Comparison of ENCODE assay signal across 8 cellular contexts in the genomic region with DNA sequence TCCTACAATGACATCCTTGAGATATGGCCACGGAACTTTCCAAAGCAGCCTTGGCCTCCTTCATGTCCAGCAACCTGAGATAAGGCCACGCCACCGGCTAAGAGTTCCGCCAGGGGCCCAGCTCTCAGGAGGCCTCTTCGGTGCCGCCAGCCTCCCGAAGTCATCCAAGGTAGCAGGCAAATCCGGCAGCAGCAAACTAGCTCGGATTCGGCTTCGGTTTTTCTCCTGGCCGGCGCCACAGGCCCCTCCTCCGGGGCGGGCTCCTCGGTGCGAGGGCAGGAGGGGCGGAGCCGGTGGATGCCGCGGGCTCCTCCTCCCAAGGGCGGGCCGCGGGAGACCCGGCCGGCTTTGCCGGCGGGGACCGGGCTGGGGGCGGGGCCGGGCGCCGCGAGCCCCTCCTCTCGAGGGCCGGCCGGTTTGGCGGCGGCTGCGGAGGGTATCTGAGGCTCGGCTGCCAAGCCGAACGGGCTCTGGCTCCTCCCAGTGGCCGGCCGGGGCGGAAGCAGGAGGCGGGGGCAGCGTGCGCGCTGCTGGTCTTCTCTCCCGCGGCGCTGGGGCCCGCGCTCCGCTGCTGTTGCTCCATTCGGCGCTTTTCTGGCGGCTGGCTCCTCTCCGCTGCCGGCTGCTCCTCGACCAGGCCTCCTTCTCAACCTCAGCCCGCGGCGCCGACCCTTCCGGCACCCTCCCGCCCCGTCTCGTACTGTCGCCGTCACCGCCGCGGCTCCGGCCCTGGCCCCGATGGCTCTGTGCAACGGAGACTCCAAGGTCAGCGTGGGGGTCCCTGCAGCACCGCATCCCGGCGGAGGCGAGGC. TPM values are rescaled to one million over a fixed set of nuclear protein-coding genes. Genes with fewer than 3 reads are reported as not detected.
DNase-seq lines count a peak whose midpoint lies in the region; ATAC-seq and TF ChIP-seq lines count a peak whose summit lies in the region.

A gene (plus strand): TSS at position 518 of the 812 bp plus-strand sequence. CDS start 221 bp downstream, at position 739.

- peaks cover 10% of the 10 kb centered on the region for H3K4me1 ChIP-seq in osteoblast (ENCODE audit: insufficient read depth, low read length)
- H3K4me1 ChIP-seq in thoracic aorta (ENCODE audit: control insufficient read depth in 1 of 2, low read depth in 2 of 2) = peaks cover 13 to 23% of the 10 kb centered on the region in 2 donors

- ATAC-seq in HG02610 (IDR thresholded peaks at IDR 0.05; ENCODE audit: unreplicated experiment) (peak; percentile 94), SK-N-SH treated with all-trans-retinoic acid at 6 μM for 48 hours (peak; percentile 91), thoracic aorta (ENCODE audit: insufficient number of reproducible peaks, low FRiP score, low read depth) (peak; percentile 89)
- ATAC-seq in activated naive CD4-positive, alpha-beta T cell treated with anti-CD3 and anti-CD28 coated beads, Interleukin-2, amount 50 U/mL, for 72 hours = peak; percentile 89 to 95

- H3K36me3 Mint-ChIP-seq in activated naive CD4-positive, alpha-beta T cell treated with anti-CD3 and anti-CD28 coated beads, Interleukin-2, amount 50 U/mL, for 72 hours = peaks cover 7 to 8% of the 10 kb centered on the region in 2 donors

- H3K36me3 ChIP-seq in osteoblast (ENCODE audit: insufficient read depth, low read length) (no peaks in the 10 kb centered on the region), thoracic aorta (no peaks in the 10 kb centered on the region)

- peaks cover 15% of the 10 kb centered on the region for H4K20me1 ChIP-seq in osteoblast (ENCODE audit: insufficient read depth, low read length)

- peak; percentile 55 for TF ChIP-seq POLR2A in GM10847 (IDR thresholded peaks at IDR 0.05; ENCODE audit: extremely low read depth, insufficient read length)

- H3K9me3 Mint-ChIP-seq in activated naive CD4-positive, alpha-beta T cell treated with anti-CD3 and anti-CD28 coated beads, Interleukin-2, amount 50 U/mL, for 72 hours = no peaks in the 10 kb centered on the region

- peak within 1 kb of the TSS; percentile 96 to 97 for H3K27ac Mint-ChIP-seq in activated naive CD4-positive, alpha-beta T cell treated with anti-CD3 and anti-CD28 coated beads, Interleukin-2, amount 50 U/mL, for 72 hours

- peak within 1 kb of the TSS; percentile 93 for H2AFZ ChIP-seq in osteoblast (ENCODE audit: low read length)

- peak within 1 kb of the TSS; percentile 89 for H3K4me2 ChIP-seq in osteoblast (ENCODE audit: insufficient read depth, low read length)

- peak; percentile 91 for DNase-seq in NCI-H1092 (lab: John Stamatoyannopoulos, UW)
- peak; percentile 97 to 99 for DNase-seq in activated naive CD4-positive, alpha-beta T cell treated with anti-CD3 and anti-CD28 coated beads, Interleukin-2, amount 50 U/mL, for 72 hours (ENCODE audit: low spot score in 2 of 2)
- DNase-seq in glomerular visceral epithelial cell (ENCODE audit: extremely low spot score) = peak; percentile 97
- peak; percentile 99 for DNase-seq in osteoblast (ENCODE audit: insufficient read length, low spot score, missing footprints)
- peak; percentile 62 for DNase-seq in thoracic aorta (ENCODE audit: low spot score)

- H3K4me3 ChIP-seq in osteoblast (ENCODE audit: insufficient read depth, low read length) (peak within 1 kb of the TSS; percentile 94), thoracic aorta (peak within 1 kb of the TSS; percentile 99)

- TF ChIP-seq CTCF in osteoblast (IDR thresholded peaks at IDR 0.05; ENCODE audit: extremely low read depth, low read depth, low read length) (peak; percentile 7), thoracic aorta (IDR thresholded peaks at IDR 0.05) (peak; percentile 47)

- H3K9me3 ChIP-seq in osteoblast (ENCODE audit: low read depth, low read length) = no peaks in the 10 kb centered on the region
- H3K9me3 ChIP-seq in thoracic aorta = no peaks in the 10 kb centered on the region

- H3K27ac ChIP-seq in osteoblast (ENCODE audit: low read depth, low read length) (peak within 1 kb of the TSS; percentile 78), thoracic aorta (peak within 1 kb of the TSS; percentile 96 to 98)

- H3K27me3 ChIP-seq in osteoblast (ENCODE audit: insufficient read depth, low read length) (no peaks in the 10 kb centered on the region), thoracic aorta (replicated peaks; ENCODE audit: insufficient read depth) (no peaks in the 10 kb centered on the region)

- peaks cover 48% of the 10 kb centered on the region for H3K79me2 ChIP-seq in osteoblast (ENCODE audit: insufficient read depth, low read length)

TF ChIP-seq in SK-N-SH treated with all-trans-retinoic acid at 6 μM for 48 hours, 23 proteins besides CTCF, POLR2A, EP300 and RAD21:
- TF ChIP-seq, protein P1, sequence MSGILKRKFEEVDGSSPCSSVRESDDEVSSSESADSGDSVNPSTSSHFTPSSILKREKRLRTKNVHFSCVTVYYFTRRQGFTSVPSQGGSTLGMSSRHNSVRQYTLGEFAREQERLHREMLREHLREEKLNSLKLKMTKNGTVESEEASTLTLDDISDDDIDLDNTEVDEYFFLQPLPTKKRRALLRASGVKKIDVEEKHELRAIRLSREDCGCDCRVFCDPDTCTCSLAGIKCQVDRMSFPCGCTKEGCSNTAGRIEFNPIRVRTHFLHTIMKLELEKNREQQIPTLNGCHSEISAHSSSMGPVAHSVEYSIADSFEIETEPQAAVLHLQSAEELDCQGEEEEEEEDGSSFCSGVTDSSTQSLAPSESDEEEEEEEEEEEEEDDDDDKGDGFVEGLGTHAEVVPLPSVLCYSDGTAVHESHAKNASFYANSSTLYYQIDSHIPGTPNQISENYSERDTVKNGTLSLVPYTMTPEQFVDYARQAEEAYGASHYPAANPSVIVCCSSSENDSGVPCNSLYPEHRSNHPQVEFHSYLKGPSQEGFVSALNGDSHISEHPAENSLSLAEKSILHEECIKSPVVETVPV (CRISPR knock-in tag; IDR thresholded peaks at IDR 0.05) = no peak

RNA-seq across cellular contexts. Expression of the gene that starts here (rescaled TPM):
- total RNA-seq in activated naive CD4-positive, alpha-beta T cell treated with anti-CD3 and anti-CD28 coated beads, Interleukin-2, amount 50 U/mL, for 72 hours = 100 to 1,000 TPM; 116 to 122 TPM
- total RNA-seq in osteoblast = 41.3 and 43.9 TPM in 2 replicates
- 10 to 100 TPM; 30.2 to 31.8 TPM for total RNA-seq in thoracic aorta

Comparison
In these comparisons a context has a peak if more than half of its experiments do, and no peak if none do; other contexts are left out.
1. Peak in every context shown above with its lines: DNase-seq, ATAC-seq, H3K4me3 ChIP-seq and H3K27ac ChIP-seq.